In genomic region chr17:74083321-74083720, GRCh38 we compare ENCODE assay signal across 7 cellular contexts.
"Had no signal": no experiment of that assay in that cellular context is flagged by ENCODE, and none has a peak within 500 bp of the region (broad histone marks: within the 10 kb centered on the region; RNA-seq: fewer than 3 reads in every experiment).

No MANE protein-coding gene starts in this region.

- H3K27ac ChIP-seq: HL-60 had no signal

- H3K4me3 ChIP-seq: GM23338 had no signal

- H3K27ac Mint-ChIP-seq: GM23338, HFFc6, IgD-negative memory B cell had no signal

- DNase-seq: H9, HCEC 1CT, HFFc6 had no signal

- ATAC-seq: GM23338, HepG2 had no signal

- H3K4me1 Mint-ChIP-seq: GM23338, IgD-negative memory B cell had no signal

- H3K4me3 Mint-ChIP-seq: GM23338, H9, HFFc6, IgD-negative memory B cell had no signal

- H3K36me3 Mint-ChIP-seq: IgD-negative memory B cell had no signal
